ENCODE assay signal across 1 cellular context in genomic region chr17:59154721-59155438, GRCh38.
A peak's percentile ranks its signal among the peaks of the same experiment; 100 is the strongest.
TF ChIP-seq lines count a peak whose summit lies in the region.

A gene with protein sequence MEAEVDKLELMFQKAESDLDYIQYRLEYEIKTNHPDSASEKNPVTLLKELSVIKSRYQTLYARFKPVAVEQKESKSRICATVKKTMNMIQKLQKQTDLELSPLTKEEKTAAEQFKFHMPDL (minus strand): TSS chr17:59155186. CDS start chr17:59155163, 23 bp downstream.

TF ChIP-seq in HepG2, 621 proteins besides CTCF, POLR2A, EP300 and RAD21 (continued from another document and continues in another):
- TF ChIP-seq, protein P1, sequence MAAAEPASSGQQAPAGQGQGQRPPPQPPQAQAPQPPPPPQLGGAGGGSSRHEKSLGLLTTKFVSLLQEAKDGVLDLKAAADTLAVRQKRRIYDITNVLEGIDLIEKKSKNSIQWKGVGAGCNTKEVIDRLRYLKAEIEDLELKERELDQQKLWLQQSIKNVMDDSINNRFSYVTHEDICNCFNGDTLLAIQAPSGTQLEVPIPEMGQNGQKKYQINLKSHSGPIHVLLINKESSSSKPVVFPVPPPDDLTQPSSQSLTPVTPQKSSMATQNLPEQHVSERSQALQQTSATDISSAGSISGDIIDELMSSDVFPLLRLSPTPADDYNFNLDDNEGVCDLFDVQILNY (CRISPR knock-in tag; conservative IDR thresholded peaks at IDR 0.05): no peak
- TF ChIP-seq ZNF337 (CRISPR knock-in tag; IDR thresholded peaks at IDR 0.05; ENCODE audit: borderline replicate concordance, low read depth) (peak; percentile 91; the same call in 1 of the 2 replicates), MATR3 (CRISPR knock-in tag; IDR thresholded peaks at IDR 0.05) (no peak), ZNF724P (CRISPR knock-in tag; IDR thresholded peaks at IDR 0.05; ENCODE audit: borderline replicate concordance) (no peak), IRF2 (CRISPR knock-in tag; IDR thresholded peaks at IDR 0.05) (peak; percentile 94), ZNF788 (CRISPR knock-in tag; IDR thresholded peaks at IDR 0.05; ENCODE audit: borderline replicate concordance) (no peak; the same call in 1 of the 2 replicates), ZNF510 (CRISPR knock-in tag; IDR thresholded peaks at IDR 0.05; ENCODE audit: low read depth) (0 out of 2 replicates have a peak, but pooled peaks have one; percentile 83), ATF5 (CRISPR knock-in tag; IDR thresholded peaks at IDR 0.05; ENCODE audit: low read depth) (no peak), ZNF44 (CRISPR knock-in tag; IDR thresholded peaks at IDR 0.05) (peak; percentile 80; the same call in 1 of the 2 replicates), TBX3 (IDR thresholded peaks at IDR 0.05; ENCODE audit: borderline replicate concordance) (peak; percentile 91), GABPB1 (CRISPR knock-in tag; IDR thresholded peaks at IDR 0.05) (peak; percentile 83), ZBTB4 (CRISPR knock-in tag; IDR thresholded peaks at IDR 0.05; ENCODE audit: borderline replicate concordance) (no peak), ZFP36L1 (CRISPR knock-in tag; IDR thresholded peaks at IDR 0.05) (no peak), KLF16 (CRISPR knock-in tag; IDR thresholded peaks at IDR 0.05) (peak in 1 of 2 experiments; percentile 61; a peak in 2 of 4 replicates), HMGA1 (CRISPR knock-in tag; conservative IDR thresholded peaks at IDR 0.05) (no peak), ZNF777 (CRISPR knock-in tag; IDR thresholded peaks at IDR 0.05) (no peak), TFE3 (CRISPR knock-in tag; IDR thresholded peaks at IDR 0.05) (peak; percentile 49), AHR (CRISPR knock-in tag; IDR thresholded peaks at IDR 0.05) (no peak; the same call in 1 of the 2 replicates), ZNF710 (CRISPR knock-in tag; IDR thresholded peaks at IDR 0.05; ENCODE audit: borderline replicate concordance) (no peak), ZNF782 (CRISPR knock-in tag; IDR thresholded peaks at IDR 0.05; ENCODE audit: borderline replicate concordance) (peak; percentile 91; the same call in 1 of the 2 replicates), ZNF496 (CRISPR knock-in tag; IDR thresholded peaks at IDR 0.05; ENCODE audit: insufficient replicate concordance) (no peak), ZNF30 (CRISPR knock-in tag; IDR thresholded peaks at IDR 0.05) (no peak), ZNF143 (CRISPR knock-in tag; IDR thresholded peaks at IDR 0.05) (no peak), PAX8 (CRISPR knock-in tag; IDR thresholded peaks at IDR 0.05; ENCODE audit: borderline replicate concordance) (peak; percentile 90; the same call in 1 of the 2 replicates), ZKSCAN1 (IDR thresholded peaks at IDR 0.05; ENCODE audit: low read length) (0 out of 2 replicates have a peak, but pooled peaks have one; percentile 10), CENPT (CRISPR knock-in tag; IDR thresholded peaks at IDR 0.05; ENCODE audit: low read depth) (no peak), ZNF749 (CRISPR knock-in tag; IDR thresholded peaks at IDR 0.05; ENCODE audit: borderline replicate concordance) (no peak), EED (CRISPR knock-in tag; IDR thresholded peaks at IDR 0.05) (no peak), FOXJ3 (CRISPR knock-in tag; IDR thresholded peaks at IDR 0.05; ENCODE audit: borderline replicate concordance) (no peak), NAIF1 (CRISPR knock-in tag; IDR thresholded peaks at IDR 0.05; ENCODE audit: borderline replicate concordance) (peak; percentile 35; the same call in 1 of the 2 replicates), ZNF275 (CRISPR knock-in tag; IDR thresholded peaks at IDR 0.05; ENCODE audit: borderline replicate concordance) (peak; percentile 15; the same call in 1 of the 2 replicates), PRDM15 (CRISPR knock-in tag; IDR thresholded peaks at IDR 0.05) (no peak), AKAP8 (CRISPR knock-in tag; IDR thresholded peaks at IDR 0.05) (0 out of 2 replicates have a peak, but pooled peaks have one; percentile 42), ASH2L (IDR thresholded peaks at IDR 0.05; ENCODE audit: insufficient read length, low read depth, low read length) (peak; percentile 100), SAP130 (CRISPR knock-in tag; IDR thresholded peaks at IDR 0.05; ENCODE audit: low read depth) (peak; percentile 16)
- TF ChIP-seq, protein P2, sequence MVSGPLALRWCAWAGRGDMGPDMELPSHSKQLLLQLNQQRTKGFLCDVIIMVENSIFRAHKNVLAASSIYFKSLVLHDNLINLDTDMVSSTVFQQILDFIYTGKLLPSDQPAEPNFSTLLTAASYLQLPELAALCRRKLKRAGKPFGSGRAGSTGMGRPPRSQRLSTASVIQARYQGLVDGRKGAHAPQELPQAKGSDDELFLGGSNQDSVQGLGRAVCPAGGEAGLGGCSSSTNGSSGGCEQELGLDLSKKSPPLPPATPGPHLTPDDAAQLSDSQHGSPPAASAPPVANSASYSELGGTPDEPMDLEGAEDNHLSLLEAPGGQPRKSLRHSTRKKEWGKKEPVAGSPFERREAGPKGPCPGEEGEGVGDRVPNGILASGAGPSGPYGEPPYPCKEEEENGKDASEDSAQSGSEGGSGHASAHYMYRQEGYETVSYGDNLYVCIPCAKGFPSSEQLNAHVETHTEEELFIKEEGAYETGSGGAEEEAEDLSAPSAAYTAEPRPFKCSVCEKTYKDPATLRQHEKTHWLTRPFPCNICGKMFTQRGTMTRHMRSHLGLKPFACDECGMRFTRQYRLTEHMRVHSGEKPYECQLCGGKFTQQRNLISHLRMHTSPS (CRISPR knock-in tag; IDR thresholded peaks at IDR 0.05; ENCODE audit: low read depth): no peak
- TF ChIP-seq, protein P3, sequence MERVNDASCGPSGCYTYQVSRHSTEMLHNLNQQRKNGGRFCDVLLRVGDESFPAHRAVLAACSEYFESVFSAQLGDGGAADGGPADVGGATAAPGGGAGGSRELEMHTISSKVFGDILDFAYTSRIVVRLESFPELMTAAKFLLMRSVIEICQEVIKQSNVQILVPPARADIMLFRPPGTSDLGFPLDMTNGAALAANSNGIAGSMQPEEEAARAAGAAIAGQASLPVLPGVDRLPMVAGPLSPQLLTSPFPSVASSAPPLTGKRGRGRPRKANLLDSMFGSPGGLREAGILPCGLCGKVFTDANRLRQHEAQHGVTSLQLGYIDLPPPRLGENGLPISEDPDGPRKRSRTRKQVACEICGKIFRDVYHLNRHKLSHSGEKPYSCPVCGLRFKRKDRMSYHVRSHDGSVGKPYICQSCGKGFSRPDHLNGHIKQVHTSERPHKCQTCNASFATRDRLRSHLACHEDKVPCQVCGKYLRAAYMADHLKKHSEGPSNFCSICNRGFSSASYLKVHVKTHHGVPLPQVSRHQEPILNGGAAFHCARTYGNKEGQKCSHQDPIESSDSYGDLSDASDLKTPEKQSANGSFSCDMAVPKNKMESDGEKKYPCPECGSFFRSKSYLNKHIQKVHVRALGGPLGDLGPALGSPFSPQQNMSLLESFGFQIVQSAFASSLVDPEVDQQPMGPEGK (CRISPR knock-in tag; IDR thresholded peaks at IDR 0.05): peak; percentile 68
- TF ChIP-seq, protein P4, sequence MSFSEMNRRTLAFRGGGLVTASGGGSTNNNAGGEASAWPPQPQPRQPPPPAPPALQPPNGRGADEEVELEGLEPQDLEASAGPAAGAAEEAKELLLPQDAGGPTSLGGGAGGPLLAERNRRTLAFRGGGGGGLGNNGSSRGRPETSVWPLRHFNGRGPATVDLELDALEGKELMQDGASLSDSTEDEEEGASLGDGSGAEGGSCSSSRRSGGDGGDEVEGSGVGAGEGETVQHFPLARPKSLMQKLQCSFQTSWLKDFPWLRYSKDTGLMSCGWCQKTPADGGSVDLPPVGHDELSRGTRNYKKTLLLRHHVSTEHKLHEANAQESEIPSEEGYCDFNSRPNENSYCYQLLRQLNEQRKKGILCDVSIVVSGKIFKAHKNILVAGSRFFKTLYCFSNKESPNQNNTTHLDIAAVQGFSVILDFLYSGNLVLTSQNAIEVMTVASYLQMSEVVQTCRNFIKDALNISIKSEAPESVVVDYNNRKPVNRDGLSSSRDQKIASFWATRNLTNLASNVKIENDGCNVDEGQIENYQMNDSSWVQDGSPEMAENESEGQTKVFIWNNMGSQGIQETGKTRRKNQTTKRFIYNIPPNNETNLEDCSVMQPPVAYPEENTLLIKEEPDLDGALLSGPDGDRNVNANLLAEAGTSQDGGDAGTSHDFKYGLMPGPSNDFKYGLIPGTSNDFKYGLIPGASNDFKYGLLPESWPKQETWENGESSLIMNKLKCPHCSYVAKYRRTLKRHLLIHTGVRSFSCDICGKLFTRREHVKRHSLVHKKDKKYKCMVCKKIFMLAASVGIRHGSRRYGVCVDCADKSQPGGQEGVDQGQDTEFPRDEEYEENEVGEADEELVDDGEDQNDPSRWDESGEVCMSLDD (CRISPR knock-in tag; IDR thresholded peaks at IDR 0.05; ENCODE audit: borderline replicate concordance): no peak
